Comparison of ENCODE assay signal across 8 cellular contexts in the genomic region with DNA sequence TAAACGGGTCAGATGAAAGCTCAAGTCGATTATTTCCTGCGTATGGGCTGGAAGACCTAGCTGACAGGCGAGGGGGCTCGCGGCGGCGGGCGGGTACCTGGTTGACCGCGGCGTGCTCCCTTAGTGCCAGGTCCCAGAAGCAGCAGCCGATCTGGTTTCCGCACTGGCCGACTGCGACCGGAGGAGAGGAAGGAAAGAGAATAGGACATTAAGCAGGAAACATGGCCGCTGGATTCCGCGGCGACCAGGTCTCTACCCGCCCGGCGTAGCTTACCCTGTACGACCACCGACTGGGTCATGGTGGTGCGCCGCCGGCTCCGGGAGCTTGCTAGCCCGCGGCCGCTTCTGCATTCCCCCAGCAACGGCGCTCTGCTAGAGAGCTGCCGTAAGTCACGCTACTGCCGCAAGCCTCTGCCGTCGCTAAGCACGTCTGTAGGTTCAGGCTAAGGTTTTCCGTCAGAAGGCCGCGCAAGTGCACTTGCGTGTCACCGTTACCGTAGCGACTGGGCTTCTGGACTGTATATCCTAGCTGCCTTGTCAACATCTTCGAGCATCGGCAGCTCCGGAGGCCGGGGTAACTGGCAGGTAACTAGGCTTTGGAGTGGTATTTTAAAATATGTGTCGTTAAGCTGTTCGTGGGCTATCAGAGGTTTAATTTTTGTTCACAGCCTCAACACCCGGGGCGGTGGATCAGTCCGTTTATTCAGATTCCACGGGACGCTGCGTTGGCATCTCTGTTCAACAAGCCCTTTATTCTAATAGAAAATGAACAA. TPM values are rescaled to one million over a fixed set of nuclear protein-coding genes. Genes with fewer than 3 reads are reported as not detected.
DNase-seq lines count a peak whose midpoint lies in the region; ATAC-seq and TF ChIP-seq lines count a peak whose summit lies in the region.

FAM229B (plus strand) TSS at position 456 of the 773 bp plus-strand sequence. CDS start 11,693 bp downstream, outside the sequence.
A gene with protein sequence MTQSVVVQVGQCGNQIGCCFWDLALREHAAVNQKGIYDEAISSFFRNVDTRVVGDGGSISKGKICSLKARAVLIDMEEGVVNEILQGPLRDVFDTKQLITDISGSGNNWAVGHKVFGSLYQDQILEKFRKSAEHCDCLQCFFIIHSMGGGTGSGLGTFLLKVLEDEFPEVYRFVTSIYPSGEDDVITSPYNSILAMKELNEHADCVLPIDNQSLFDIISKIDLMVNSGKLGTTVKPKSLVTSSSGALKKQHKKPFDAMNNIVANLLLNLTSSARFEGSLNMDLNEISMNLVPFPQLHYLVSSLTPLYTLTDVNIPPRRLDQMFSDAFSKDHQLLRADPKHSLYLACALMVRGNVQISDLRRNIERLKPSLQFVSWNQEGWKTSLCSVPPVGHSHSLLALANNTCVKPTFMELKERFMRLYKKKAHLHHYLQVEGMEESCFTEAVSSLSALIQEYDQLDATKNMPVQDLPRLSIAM (minus strand): TSS at position 347 of the 773 bp plus-strand sequence. CDS start 48 bp downstream, at position 299.

- peaks cover 7% of the 10 kb centered on the region; the same call in 1 of the 2 replicates for H3K4me1 ChIP-seq in HUES64 (ENCODE audit: insufficient read depth, low read length)
- H3K4me1 ChIP-seq in OCI-LY1 (ENCODE audit: insufficient read depth, low read length, severe bottlenecking), result peaks cover 16% of the 10 kb centered on the region

- peak; percentile 97 for ATAC-seq in GM21515 (IDR thresholded peaks at IDR 0.05; ENCODE audit: unreplicated experiment)

- H3F3A ChIP-seq in OCI-LY1 (ENCODE audit: insufficient read depth, low read length), result no peaks in the 10 kb centered on the region

- no peak for TF ChIP-seq CTCF in OCI-LY1 (IDR thresholded peaks at IDR 0.05; ENCODE audit: low read length)

- TF ChIP-seq POLR2A in erythroblast (IDR thresholded peaks at IDR 0.05; ENCODE audit: low read length), result peak; percentile 90

- peak within 1 kb of the TSS; percentile 88 for H3K4me2 ChIP-seq in OCI-LY1 (ENCODE audit: low read length)

- under 1% methylated on average over 60 of the region's 60 CpGs for WGBS in HUES64

- peaks cover 11% of the 10 kb centered on the region; the same call in 1 of the 2 replicates for H3K27me3 ChIP-seq in HUES64 (ENCODE audit: insufficient read depth, low read length)
- H3K27me3 ChIP-seq in OCI-LY1 (ENCODE audit: insufficient read depth, low read length), result no peaks in the 10 kb centered on the region

- no peaks in the 10 kb centered on the region for H4K20me1 ChIP-seq in OCI-LY1 (ENCODE audit: insufficient read depth, low read length)

- H3K36me3 ChIP-seq in HUES64 (ENCODE audit: insufficient read depth, low read length), result peaks cover 23% of the 10 kb centered on the region
- no peaks in the 10 kb centered on the region for H3K36me3 ChIP-seq in OCI-LY1 (ENCODE audit: insufficient read depth, low read length)

- DNase-seq in DMS 273 treated with DMSO at 0.1 percent for 48 hours (lab: John Stamatoyannopoulos, UW) (peak; percentile 93), activated T-cell treated with anti-CD3 and anti-CD28 coated beads for 24 hours (ENCODE audit: low read depth) (peak; percentile 81), erythroblast (lab: John Stamatoyannopoulos, UW) (peak; percentile 96 to 98), mucosa of gallbladder (ENCODE audit: low spot score) (peak; percentile 96)
- DNase-seq in stimulated activated CD8-positive, alpha-beta memory T cell treated with anti-CD3 and anti-CD28 coated beads, Interleukin-4, amount 100 ng/mL, for 4 hours (ENCODE audit: low read depth in 2 of 2, low spot score in 1 of 2), result peak; percentile 74 to 82

- peak within 1 kb of the TSS; percentile 98 for H2AFZ ChIP-seq in OCI-LY1 (ENCODE audit: low read length)

- H3K27ac ChIP-seq in HUES64 (ENCODE audit: low read depth, low read length) (peak within 1 kb of the TSS; percentile 73), OCI-LY1 (ENCODE audit: low read depth, low read length, poor library complexity, severe bottlenecking) (no peak within 1 kb of the TSS)

- H3K9ac ChIP-seq in HUES64 (ENCODE audit: low read depth, low read length), result peak within 1 kb of the TSS; percentile 82
- H3K9ac ChIP-seq in OCI-LY1 (ENCODE audit: low read length), result peak within 1 kb of the TSS; percentile 71

- H3K9me2 ChIP-seq in OCI-LY1 (ENCODE audit: low read depth, low read length), result no peaks in the 10 kb centered on the region

- H3K4me3 ChIP-seq in HUES64 (ENCODE audit: low read length), result peak within 1 kb of the TSS; percentile 93
- H3K4me3 ChIP-seq in OCI-LY1 (ENCODE audit: low read depth, low read length, poor library complexity, severe bottlenecking), result peak within 1 kb of the TSS; percentile 80

- no peaks in the 10 kb centered on the region for H3K79me2 ChIP-seq in OCI-LY1 (ENCODE audit: insufficient read depth, low read length)

- H3K9me3 ChIP-seq in HUES64 (ENCODE audit: insufficient read depth, low read depth, low read length) (no peaks in the 10 kb centered on the region), OCI-LY1 (ENCODE audit: low read length) (no peaks in the 10 kb centered on the region)

RNA-seq across cellular contexts. Expression of gene FAM229B, which starts in this region (rescaled TPM):
- polyA plus RNA-seq in HUES64 (2013, experiment 1 of 2), result 11.4 TPM
- polyA plus RNA-seq in HUES64 (2013, experiment 2 of 2), result 16.9 TPM
- 25.0 TPM for total RNA-seq in mucosa of gallbladder

RNA-seq across cellular contexts. Expression of the second gene that starts in this region (rescaled TPM):
- polyA plus RNA-seq in HUES64 (2013, experiment 1 of 2), result 8.8 TPM
- 12.4 TPM for polyA plus RNA-seq in HUES64 (2013, experiment 2 of 2)
- total RNA-seq in mucosa of gallbladder, result 24.7 TPM
